1 cellular context compared by ENCODE assay signal in the genomic region with DNA sequence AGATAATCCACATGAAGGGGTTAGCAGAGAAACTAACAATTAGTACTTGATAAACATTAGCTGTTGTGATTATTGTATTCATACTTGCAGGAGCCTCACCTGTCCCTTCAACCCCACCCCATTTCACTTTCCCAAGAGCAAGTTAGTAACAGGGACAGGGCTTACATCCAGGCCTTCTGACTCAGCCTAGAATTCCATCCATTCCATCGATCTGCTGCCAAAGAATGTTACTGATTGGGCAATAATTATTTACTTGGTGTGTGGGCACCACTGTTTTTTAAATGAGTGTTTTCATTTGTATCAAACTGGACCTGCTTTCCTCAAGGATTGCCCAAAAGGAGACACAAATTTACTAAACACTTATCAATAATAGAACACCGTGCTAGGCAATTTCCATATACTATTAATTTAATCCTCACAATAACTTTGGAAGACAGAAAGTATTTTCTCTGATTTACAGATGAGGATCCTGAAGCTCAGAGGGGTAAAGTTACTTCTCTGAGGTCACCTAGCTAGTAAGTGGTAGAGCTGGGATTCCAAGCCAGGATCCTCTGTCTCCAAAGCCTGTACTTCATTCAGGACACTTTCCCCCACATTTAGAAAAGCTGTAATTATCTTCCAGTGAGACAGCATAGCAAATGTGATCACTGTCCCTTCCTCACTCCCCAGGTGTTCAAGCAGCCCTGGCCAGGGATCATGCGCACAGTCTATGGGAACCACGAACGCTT.
A peak's percentile ranks its signal among the peaks of the same experiment; 100 is the strongest.
TF ChIP-seq lines count a peak whose summit lies in the region.

No MANE protein-coding gene starts in this region.

TF ChIP-seq in SK-N-SH, 30 proteins besides CTCF, POLR2A, EP300 and RAD21 (continued from another document):
- TF ChIP-seq MAX (IDR thresholded peaks at IDR 0.05; ENCODE audit: low read depth) (no peak), MEF2A (IDR thresholded peaks at IDR 0.05; ENCODE audit: borderline replicate concordance, low read depth) (no peak), NRF1 (IDR thresholded peaks at IDR 0.05; ENCODE audit: low read depth, low read length) (no peak), NFIC (IDR thresholded peaks at IDR 0.05; ENCODE audit: borderline replicate concordance) (peak; percentile 73), FOXM1 (IDR thresholded peaks at IDR 0.05; ENCODE audit: low read depth) (no peak), SMC3 (IDR thresholded peaks at IDR 0.05; ENCODE audit: low read depth, low read length) (no peak), ZBTB33 (IDR thresholded peaks at IDR 0.05; ENCODE audit: borderline replicate concordance, low read depth) (no peak)
TF ChIP-seq in SK-N-SH: peak in this region for 4.
